Comparison of ENCODE assay signal across 32 cellular contexts in genomic region chr6:25309886-25310285, GRCh38.
"Had no signal": no experiment of that assay in that cellular context is flagged by ENCODE, and none has a peak within 500 bp of the region (broad histone marks: within the 10 kb centered on the region; RNA-seq: fewer than 3 reads in every experiment).

No MANE protein-coding gene starts in this region.

- H3K4me3 Mint-ChIP-seq: activated B cell treated with CpG ODN at 0.5 μM for 24 hours; activated CD8-positive, alpha-beta memory T cell treated with anti-CD3 and anti-CD28 coated beads, Interleukin-2, amount 10 ng/mL, durations not matched to agents 7 days and 5 days; activated CD8-positive, alpha-beta T cell treated with anti-CD3 and anti-CD28 coated beads for 36 hours; activated naive CD4-positive, alpha-beta T cell treated with anti-CD3 and anti-CD28 coated beads, Interleukin-2, amount 50 U/mL, for 24 hours; activated naive CD8-positive, alpha-beta T cell treated with anti-CD3 and anti-CD28 coated beads, Interleukin-2, amount 50 U/mL, for 24 hours; central memory CD8-positive, alpha-beta T cell; immature natural killer cell; natural killer cell; neural progenitor cell; stimulated activated effector memory CD8-positive, alpha-beta T cell treated with anti-CD3 and anti-CD28 coated beads, Interleukin-12 subunit alpha, Interleukin-12 subunit beta, amount 100 ng/mL, for 72 hours; stimulated activated naive CD8-positive, alpha-beta T cell treated with anti-CD3 and anti-CD28 coated beads, Interleukin-15, Interleukin-2, amounts not matched to agents 100 ng/mL and 50 ng/mL, for 24 hours; T-helper 2 cell treated with Interferon-gamma antibody and Interleukin-4, amounts not matched to agents 5 μg/mL and 100 μg/mL, for 36 hours had no signal

- DNase-seq: activated B cell treated with CpG ODN at 0.5 μM for 24 hours; activated CD4-positive, alpha-beta T cell treated with anti-CD3 and anti-CD28 coated beads, Interleukin-2, amount 50 U/mL, for 1 hour; activated CD8-positive, alpha-beta memory T cell treated with anti-CD3 and anti-CD28 coated beads, Interleukin-2, amount 10 ng/mL, durations not matched to agents 7 days and 5 days; activated CD8-positive, alpha-beta T cell treated with anti-CD3 and anti-CD28 coated beads for 36 hours; activated naive CD8-positive, alpha-beta T cell treated with anti-CD3 and anti-CD28 coated beads, Interleukin-2, amount 50 U/mL, for 24 hours; activated T-cell treated with anti-CD3 and anti-CD28 coated beads, Interleukin-2, amount 50 U/mL, for 48 hours; dermis blood vessel endothelial cell; effector CD4-positive, alpha-beta T cell; foreskin keratinocyte; heart left ventricle; hypothalamus; immature natural killer cell; kidney; left colon; mammary epithelial cell; midbrain; natural killer cell; occipital lobe; posterior cingulate gyrus; right lobe of liver; stimulated activated CD4-positive, alpha-beta T cell treated with anti-CD3 and anti-CD28 coated beads, Interleukin-4, amount 100 ng/mL, for 24 hours; T-helper 1 cell; trophoblast cell had no signal

- H3K36me3 ChIP-seq: heart left ventricle, neural progenitor cell, right lobe of liver, thoracic aorta had no signal

- H3K27me3 Mint-ChIP-seq: activated B cell treated with CpG ODN at 0.5 μM for 24 hours; activated CD8-positive, alpha-beta memory T cell treated with anti-CD3 and anti-CD28 coated beads, Interleukin-2, amount 10 ng/mL, durations not matched to agents 7 days and 5 days; activated CD8-positive, alpha-beta T cell treated with anti-CD3 and anti-CD28 coated beads for 36 hours; activated naive CD4-positive, alpha-beta T cell treated with anti-CD3 and anti-CD28 coated beads, Interleukin-2, amount 50 U/mL, for 24 hours; activated naive CD8-positive, alpha-beta T cell treated with anti-CD3 and anti-CD28 coated beads, Interleukin-2, amount 50 U/mL, for 24 hours; central memory CD8-positive, alpha-beta T cell; stimulated activated naive CD8-positive, alpha-beta T cell treated with anti-CD3 and anti-CD28 coated beads, Interleukin-15, Interleukin-2, amounts not matched to agents 100 ng/mL and 50 ng/mL, for 24 hours had no signal

- H3K9me3 Mint-ChIP-seq: activated B cell treated with CpG ODN at 0.5 μM for 24 hours; activated CD8-positive, alpha-beta T cell treated with anti-CD3 and anti-CD28 coated beads for 36 hours; activated naive CD4-positive, alpha-beta T cell treated with anti-CD3 and anti-CD28 coated beads, Interleukin-2, amount 50 U/mL, for 24 hours; activated naive CD8-positive, alpha-beta T cell treated with anti-CD3 and anti-CD28 coated beads, Interleukin-2, amount 50 U/mL, for 24 hours; activated T-helper 2 cell treated with anti-CD3 and anti-CD28 coated beads, Interferon-gamma antibody, Interleukin-2, Interleukin-4, amounts not matched to agents 10 μg/mL and 5 μg/mL and 100 μg/mL, durations not matched to agents 14 hours and 24 hours and 36 hours; central memory CD8-positive, alpha-beta T cell; immature natural killer cell; natural killer cell; stimulated activated effector memory CD8-positive, alpha-beta T cell treated with anti-CD3 and anti-CD28 coated beads, Interleukin-12 subunit alpha, Interleukin-12 subunit beta, amount 100 ng/mL, for 72 hours; stimulated activated naive CD8-positive, alpha-beta T cell treated with anti-CD3 and anti-CD28 coated beads, Interleukin-15, Interleukin-2, amounts not matched to agents 100 ng/mL and 50 ng/mL, for 24 hours; T-helper 2 cell treated with Interferon-gamma antibody and Interleukin-4, amounts not matched to agents 5 μg/mL and 100 μg/mL, for 36 hours had no signal

- H3K9me3 ChIP-seq: heart left ventricle, right lobe of liver, thoracic aorta had no signal

- H3K4me1 Mint-ChIP-seq: activated CD8-positive, alpha-beta memory T cell treated with anti-CD3 and anti-CD28 coated beads, Interleukin-2, amount 10 ng/mL, durations not matched to agents 7 days and 5 days; immature natural killer cell; natural killer cell; stimulated activated effector memory CD8-positive, alpha-beta T cell treated with anti-CD3 and anti-CD28 coated beads, Interleukin-12 subunit alpha, Interleukin-12 subunit beta, amount 100 ng/mL, for 72 hours had no signal

- H3K27me3 ChIP-seq: foreskin keratinocyte, heart left ventricle, neural progenitor cell, right lobe of liver had no signal

- H3K27ac Mint-ChIP-seq: activated B cell treated with CpG ODN at 0.5 μM for 24 hours; activated CD8-positive, alpha-beta memory T cell treated with anti-CD3 and anti-CD28 coated beads, Interleukin-2, amount 10 ng/mL, durations not matched to agents 7 days and 5 days; activated CD8-positive, alpha-beta T cell treated with anti-CD3 and anti-CD28 coated beads for 36 hours; activated naive CD4-positive, alpha-beta T cell treated with anti-CD3 and anti-CD28 coated beads, Interleukin-2, amount 50 U/mL, for 24 hours; activated naive CD8-positive, alpha-beta T cell treated with anti-CD3 and anti-CD28 coated beads, Interleukin-2, amount 50 U/mL, for 24 hours; activated T-helper 2 cell treated with anti-CD3 and anti-CD28 coated beads, Interferon-gamma antibody, Interleukin-2, Interleukin-4, amounts not matched to agents 10 μg/mL and 5 μg/mL and 100 μg/mL, durations not matched to agents 14 hours and 24 hours and 36 hours; immature natural killer cell; natural killer cell; neural progenitor cell; stimulated activated effector memory CD8-positive, alpha-beta T cell treated with anti-CD3 and anti-CD28 coated beads, Interleukin-12 subunit alpha, Interleukin-12 subunit beta, amount 100 ng/mL, for 72 hours; stimulated activated naive CD8-positive, alpha-beta T cell treated with anti-CD3 and anti-CD28 coated beads, Interleukin-15, Interleukin-2, amounts not matched to agents 100 ng/mL and 50 ng/mL, for 24 hours; T-helper 2 cell treated with Interferon-gamma antibody and Interleukin-4, amounts not matched to agents 5 μg/mL and 100 μg/mL, for 36 hours had no signal

- H3K27ac ChIP-seq: foreskin keratinocyte, heart left ventricle, neural progenitor cell, right lobe of liver, skin epidermis had no signal

- H3K9ac ChIP-seq: neural progenitor cell had no signal

- H3K4me3 ChIP-seq: heart left ventricle, neural progenitor cell, right lobe of liver, skin epidermis, thoracic aorta had no signal

- H3K36me3 Mint-ChIP-seq: activated CD8-positive, alpha-beta memory T cell treated with anti-CD3 and anti-CD28 coated beads, Interleukin-2, amount 10 ng/mL, durations not matched to agents 7 days and 5 days; activated naive CD4-positive, alpha-beta T cell treated with anti-CD3 and anti-CD28 coated beads, Interleukin-2, amount 50 U/mL, for 24 hours; immature natural killer cell; natural killer cell; neural progenitor cell; stimulated activated effector memory CD8-positive, alpha-beta T cell treated with anti-CD3 and anti-CD28 coated beads, Interleukin-12 subunit alpha, Interleukin-12 subunit beta, amount 100 ng/mL, for 72 hours had no signal

- H2AFZ ChIP-seq: neural progenitor cell had no signal

- H3K4me2 ChIP-seq: neural progenitor cell had no signal

- ATAC-seq: activated CD8-positive, alpha-beta memory T cell treated with anti-CD3 and anti-CD28 coated beads, Interleukin-2, amount 10 ng/mL, durations not matched to agents 7 days and 5 days; activated CD8-positive, alpha-beta T cell treated with anti-CD3 and anti-CD28 coated beads for 36 hours; activated naive CD8-positive, alpha-beta T cell treated with anti-CD3 and anti-CD28 coated beads, Interleukin-2, amount 50 U/mL, for 24 hours; foreskin keratinocyte; heart left ventricle; left colon; natural killer cell; right lobe of liver; stimulated activated effector memory CD8-positive, alpha-beta T cell treated with anti-CD3 and anti-CD28 coated beads, Interleukin-12 subunit alpha, Interleukin-12 subunit beta, amount 100 ng/mL, for 72 hours had no signal
